1 cellular context compared by ENCODE assay signal in genomic region chr3:64244011-64244942, GRCh38.
TF ChIP-seq lines count a peak whose summit lies in the region.

No MANE protein-coding gene starts in this region.

TF ChIP-seq in H1, 55 proteins besides CTCF, POLR2A, EP300 and RAD21 (continued from another document):
- TF ChIP-seq ATF2 (IDR thresholded peaks at IDR 0.05; ENCODE audit: low read length) (no peak), TEAD4 (IDR thresholded peaks at IDR 0.05; ENCODE audit: low read depth, low read length) (no peak), GABPA (IDR thresholded peaks at IDR 0.05; ENCODE audit: borderline replicate concordance, insufficient read depth, low read length) (no peak), RBBP5 (IDR thresholded peaks at IDR 0.05; ENCODE audit: borderline replicate concordance, low read depth, low read length) (no peak), FOSL1 (IDR thresholded peaks at IDR 0.05; ENCODE audit: insufficient read depth, low read depth, low read length) (no peak), KDM5A (IDR thresholded peaks at IDR 0.05; ENCODE audit: low read length) (no peak), TCF12 (IDR thresholded peaks at IDR 0.05; ENCODE audit: low read depth, low read length) (no peak), JUND (IDR thresholded peaks at IDR 0.05; ENCODE audit: low read length) (no peak), KDM4A (IDR thresholded peaks at IDR 0.05; ENCODE audit: low read depth, low read length, severe bottlenecking) (no peak)
TF ChIP-seq in H1: peak in this region for 0.
